In the genomic region with DNA sequence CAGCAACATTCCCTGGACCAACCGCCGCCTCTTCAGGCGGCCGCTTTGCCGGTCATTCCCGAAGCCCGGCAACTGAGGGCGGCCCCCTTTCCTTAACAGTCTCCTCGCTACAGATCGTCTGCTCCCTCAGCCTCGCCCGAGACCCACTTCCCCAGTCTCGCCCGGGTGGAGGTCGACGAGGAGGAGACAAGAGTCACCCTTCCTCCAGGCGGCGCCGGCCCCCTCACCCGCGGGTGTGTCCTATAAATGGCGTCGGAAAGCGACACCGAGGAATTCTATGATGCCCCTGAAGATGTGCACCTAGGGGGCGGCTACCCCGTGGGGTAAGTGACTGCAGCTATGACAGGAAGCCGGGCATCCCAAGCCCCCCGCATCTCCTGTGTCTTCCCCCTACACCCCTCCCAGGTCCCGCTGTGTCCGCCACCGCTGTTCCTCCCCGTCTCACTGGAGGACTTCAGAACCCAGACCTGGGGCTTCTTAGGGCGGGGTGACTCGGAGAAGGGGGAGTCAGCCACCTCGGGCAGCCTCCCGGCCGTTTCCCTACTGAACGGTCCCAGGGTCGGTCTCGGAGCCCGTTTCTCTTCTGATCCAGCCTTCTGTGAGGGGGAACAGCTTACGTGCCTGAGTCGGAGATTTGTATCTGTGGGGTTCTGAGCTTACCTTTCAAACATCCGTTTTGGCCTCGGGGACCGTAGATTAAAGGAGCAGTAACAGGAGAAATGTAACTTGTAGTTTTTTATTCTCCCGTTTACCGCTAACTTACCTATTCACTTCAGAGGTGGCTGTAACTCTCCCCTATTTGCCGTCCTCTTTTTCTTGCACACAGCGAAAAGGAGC, we compare ENCODE assay signal across 8 cellular contexts. TPM values are rescaled to one million over a fixed set of nuclear protein-coding genes. Genes with fewer than 3 reads are reported as not detected.
DNase-seq lines count a peak whose midpoint lies in the region; ATAC-seq and TF ChIP-seq lines count a peak whose summit lies in the region.

No MANE protein-coding gene starts in this region.

- H3K9me3 ChIP-seq in neural cell (ENCODE audit: low read length): no peaks in the 10 kb centered on the region

- TF ChIP-seq EP300 in neural cell (conservative IDR thresholded peaks at IDR 0.05; ENCODE audit: poor library complexity, severe bottlenecking): no peak

- H3K4me3 ChIP-seq in neural cell (ENCODE audit: low read length): peak overlapping the region; percentile 79

- no peaks in the 10 kb centered on the region for H4K20me1 ChIP-seq in neural cell (ENCODE audit: insufficient read depth)

- ATAC-seq in HG02973 (IDR thresholded peaks at IDR 0.05; ENCODE audit: unreplicated experiment) (peak; percentile 25), esophagus mucosa (peak; percentile 26)

- peak; percentile 53 for TF ChIP-seq CTCF in neural cell (IDR thresholded peaks at IDR 0.05; ENCODE audit: poor library complexity, severe bottlenecking)

- no peaks in the 10 kb centered on the region for H3F3A ChIP-seq in neural cell (ENCODE audit: insufficient read depth, low read length, poor library complexity, severe bottlenecking)

- peak; percentile 60 for DNase-seq in NCI-H1436 (lab: John Stamatoyannopoulos, UW)
- DNase-seq in NCI-H1436 treated with DMSO at 0.1 percent for 48 hours (lab: John Stamatoyannopoulos, UW): no peak
- DNase-seq in NCI-H526 (lab: John Stamatoyannopoulos, UW): peak; percentile 69 to 83
- DNase-seq in activated T-cell treated with anti-CD3 and anti-CD28 coated beads, Interleukin-2, amount 50 U/mL, for 1 hour: peak; percentile 64
- DNase-seq in substantia nigra (lab: John Stamatoyannopoulos, UW): peak in 41 of 49 donors; percentile 0 to 64 (median 34)

- peak overlapping the region; percentile 84 for H3K9ac ChIP-seq in neural cell (ENCODE audit: low read length)

- TF ChIP-seq RAD21 in neural cell (conservative IDR thresholded peaks at IDR 0.05): no peak

- H3K79me2 ChIP-seq in neural cell (replicated peaks; ENCODE audit: insufficient read depth, low read length): peaks cover 25% of the 10 kb centered on the region

- H3K9me2 ChIP-seq in neural cell (ENCODE audit: insufficient read depth, low read length): no peaks in the 10 kb centered on the region

- peak overlapping the region; percentile 51 for H2AFZ ChIP-seq in neural cell (ENCODE audit: low read depth, low read length)

- no peaks in the 10 kb centered on the region for H3K27me3 ChIP-seq in neural cell (ENCODE audit: insufficient read depth, low read depth, low read length)

- H3K4me2 ChIP-seq in neural cell (ENCODE audit: low read length): no peak overlapping the region

- peak overlapping the region; percentile 86 for H3K27ac ChIP-seq in neural cell (ENCODE audit: low read length)
- peak overlapping the region; percentile 80 for H3K27ac ChIP-seq in substantia nigra (ENCODE audit: low read depth, low read length, poor library complexity, severe bottlenecking)

- no peaks in the 10 kb centered on the region for H3K36me3 ChIP-seq in neural cell (ENCODE audit: insufficient read depth, low read length)

TF ChIP-seq in neural cell, 6 proteins besides CTCF, POLR2A, EP300 and RAD21:
- TF ChIP-seq, protein P1, sequence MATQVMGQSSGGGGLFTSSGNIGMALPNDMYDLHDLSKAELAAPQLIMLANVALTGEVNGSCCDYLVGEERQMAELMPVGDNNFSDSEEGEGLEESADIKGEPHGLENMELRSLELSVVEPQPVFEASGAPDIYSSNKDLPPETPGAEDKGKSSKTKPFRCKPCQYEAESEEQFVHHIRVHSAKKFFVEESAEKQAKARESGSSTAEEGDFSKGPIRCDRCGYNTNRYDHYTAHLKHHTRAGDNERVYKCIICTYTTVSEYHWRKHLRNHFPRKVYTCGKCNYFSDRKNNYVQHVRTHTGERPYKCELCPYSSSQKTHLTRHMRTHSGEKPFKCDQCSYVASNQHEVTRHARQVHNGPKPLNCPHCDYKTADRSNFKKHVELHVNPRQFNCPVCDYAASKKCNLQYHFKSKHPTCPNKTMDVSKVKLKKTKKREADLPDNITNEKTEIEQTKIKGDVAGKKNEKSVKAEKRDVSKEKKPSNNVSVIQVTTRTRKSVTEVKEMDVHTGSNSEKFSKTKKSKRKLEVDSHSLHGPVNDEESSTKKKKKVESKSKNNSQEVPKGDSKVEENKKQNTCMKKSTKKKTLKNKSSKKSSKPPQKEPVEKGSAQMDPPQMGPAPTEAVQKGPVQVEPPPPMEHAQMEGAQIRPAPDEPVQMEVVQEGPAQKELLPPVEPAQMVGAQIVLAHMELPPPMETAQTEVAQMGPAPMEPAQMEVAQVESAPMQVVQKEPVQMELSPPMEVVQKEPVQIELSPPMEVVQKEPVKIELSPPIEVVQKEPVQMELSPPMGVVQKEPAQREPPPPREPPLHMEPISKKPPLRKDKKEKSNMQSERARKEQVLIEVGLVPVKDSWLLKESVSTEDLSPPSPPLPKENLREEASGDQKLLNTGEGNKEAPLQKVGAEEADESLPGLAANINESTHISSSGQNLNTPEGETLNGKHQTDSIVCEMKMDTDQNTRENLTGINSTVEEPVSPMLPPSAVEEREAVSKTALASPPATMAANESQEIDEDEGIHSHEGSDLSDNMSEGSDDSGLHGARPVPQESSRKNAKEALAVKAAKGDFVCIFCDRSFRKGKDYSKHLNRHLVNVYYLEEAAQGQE (IDR thresholded peaks at IDR 0.05; ENCODE audit: borderline replicate concordance): no peak
- no peak for TF ChIP-seq POLR2AphosphoS5 (IDR thresholded peaks at IDR 0.05)
TF ChIP-seq in neural cell: peak in this region for 0.

RNA-seq across cellular contexts. Expression of gene WDR44, which starts 0.6 kb away (rescaled TPM):
- total RNA-seq in esophagus mucosa: 12.0 TPM
- 18.7 and 19.3 TPM in 2 replicates for polyA plus RNA-seq in neural cell
- polyA minus RNA-seq in neural cell: 36.5 and 43.5 TPM in 2 replicates
